9 cellular contexts compared by ENCODE assay signal in the genomic region with DNA sequence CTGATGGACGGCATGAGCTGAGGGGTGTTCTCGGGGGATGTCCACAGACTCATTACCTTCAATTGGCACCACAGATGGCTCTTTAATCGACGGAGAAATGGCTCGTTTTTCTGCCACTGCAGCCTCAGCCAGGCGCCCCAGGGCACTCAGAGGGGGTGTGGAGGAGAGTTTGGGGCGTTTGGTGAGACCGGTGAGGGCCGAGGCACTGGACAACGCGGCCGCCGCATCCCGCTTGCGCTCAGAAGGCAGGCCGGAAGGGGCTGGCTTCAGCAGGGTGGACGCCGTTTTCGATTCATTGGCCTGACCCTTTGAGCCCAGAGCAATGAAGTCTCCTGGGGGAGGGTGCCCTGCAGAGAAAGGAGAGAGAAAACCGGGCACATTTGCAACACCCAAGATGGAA. TPM values are rescaled to one million over a fixed set of nuclear protein-coding genes. Genes with fewer than 3 reads are reported as not detected.
DNase-seq lines count a peak whose midpoint lies in the region; TF ChIP-seq lines count a peak whose summit lies in the region.
"Had no signal": no experiment of that assay in that cellular context is flagged by ENCODE, and none has a peak within 500 bp of the region (broad histone marks: within the 10 kb centered on the region; RNA-seq: fewer than 3 reads in every experiment).

No MANE protein-coding gene starts in this region.

- TF ChIP-seq CTCF in Calu3 (IDR thresholded peaks at IDR 0.05; ENCODE audit: unreplicated experiment) (no peak), OCI-LY7 (conservative IDR thresholded peaks at IDR 0.05; ENCODE audit: low read length) (no peak), endothelial cell (IDR thresholded peaks at IDR 0.05; ENCODE audit: unreplicated experiment) (no peak), osteoblast (IDR thresholded peaks at IDR 0.05; ENCODE audit: extremely low read depth, low read depth, low read length) (no peak)

- no peaks in the 10 kb centered on the region for H3K9me3 Mint-ChIP-seq in Calu3 (ENCODE audit: low read depth, unreplicated experiment)
- no peaks in the 10 kb centered on the region for H3K9me3 Mint-ChIP-seq in endothelial cell (ENCODE audit: unreplicated experiment)

- H3K9me3 ChIP-seq in OCI-LY7 (ENCODE audit: low read length) (no peaks in the 10 kb centered on the region), osteoblast (ENCODE audit: low read depth, low read length) (no peaks in the 10 kb centered on the region)

- H3K4me1 ChIP-seq in OCI-LY7 (ENCODE audit: insufficient read depth, low read length, poor library complexity, severe bottlenecking), result peaks cover 35% of the 10 kb centered on the region
- peaks cover 15% of the 10 kb centered on the region for H3K4me1 ChIP-seq in osteoblast (ENCODE audit: insufficient read depth, low read length)

- H3K27ac ChIP-seq in OCI-LY7 (ENCODE audit: low read depth, low read length, poor library complexity, severe bottlenecking) (no peak overlapping the region), osteoblast (ENCODE audit: low read depth, low read length) (no peak overlapping the region)

- H3K36me3 Mint-ChIP-seq in Calu3 (ENCODE audit: insufficient read depth, unreplicated experiment) (peaks cover 76% of the 10 kb centered on the region), endothelial cell (ENCODE audit: low read depth, unreplicated experiment) (peaks cover 22% of the 10 kb centered on the region)

- H3K4me3 ChIP-seq in OCI-LY7 (ENCODE audit: low read depth, low read length, poor library complexity, severe bottlenecking) (peak overlapping the region; percentile 100), osteoblast (ENCODE audit: insufficient read depth, low read length) (peak overlapping the region; percentile 93)

- H3K4me3 Mint-ChIP-seq in Calu3 (ENCODE audit: low read depth, unreplicated experiment), result peak overlapping the region; percentile 88
- peak overlapping the region; percentile 98 for H3K4me3 Mint-ChIP-seq in endothelial cell (ENCODE audit: unreplicated experiment)

- H3K27me3 Mint-ChIP-seq in Calu3 (ENCODE audit: unreplicated experiment) (no peaks in the 10 kb centered on the region), endothelial cell (ENCODE audit: unreplicated experiment) (peaks cover 5% of the 10 kb centered on the region)

- H3K79me2 ChIP-seq in OCI-LY7 (ENCODE audit: insufficient read depth, low read depth, low read length) (peaks cover 35% of the 10 kb centered on the region), osteoblast (ENCODE audit: insufficient read depth, low read length) (peaks cover 41% of the 10 kb centered on the region)

- H3K36me3 ChIP-seq in OCI-LY7 (ENCODE audit: insufficient read depth, low read length) (peaks cover 52% of the 10 kb centered on the region), osteoblast (ENCODE audit: insufficient read depth, low read length) (peaks cover 29% of the 10 kb centered on the region)

- BruUV-seq in Calu3 (replicated peaks; lab: Mats Ljungman, UMichigan), result no TSS peak
- BruUV-seq in OCI-LY7 (replicated peaks; lab: Mats Ljungman, UMichigan), result no TSS peak

- POLR2A ChIA-PET in OCI-LY7 (lab: Charles Lee), result no interaction called here

- intact Hi-C loops in Calu3 (cut with micrococcal nuclease; ENCODE audit: unreplicated experiment) (no loop called here), OCI-LY7 (cut with micrococcal nuclease; ENCODE audit: unreplicated experiment) (no loop called here)

- peaks cover 33% of the 10 kb centered on the region for H3K4me1 Mint-ChIP-seq in Calu3 (ENCODE audit: low read depth, unreplicated experiment)
- H3K4me1 Mint-ChIP-seq in endothelial cell (ENCODE audit: unreplicated experiment), result peaks cover 12% of the 10 kb centered on the region

- DNase-seq in Calu3, result no peak
- no peak for DNase-seq in OCI-LY7 (ENCODE audit: low spot score)
- DNase-seq in endothelial cell (ENCODE audit: low spot score), result no peak
- no peak for DNase-seq in osteoblast (ENCODE audit: insufficient read length, low spot score, missing footprints)
- DNase-seq in HPDE6-E6E7 (ENCODE audit: extremely low spot score), result no peak
- no peak for DNase-seq in MV-4-11 (lab: John Stamatoyannopoulos, UW)
- no peak for DNase-seq in OCI-M2 (lab: John Stamatoyannopoulos, UW; ENCODE audit: unreplicated experiment)
- DNase-seq in ureter (ENCODE audit: low spot score), result no peak
- DNase-seq: stimulated activated naive CD4-positive, alpha-beta T cell had no signal

- H3K4me2 ChIP-seq in OCI-LY7 (ENCODE audit: low read length) (peak overlapping the region; percentile 90), osteoblast (ENCODE audit: insufficient read depth, low read length) (peak overlapping the region; percentile 97)

- H3K27ac Mint-ChIP-seq in Calu3 (ENCODE audit: unreplicated experiment), result peak overlapping the region; percentile 67
- H3K27ac Mint-ChIP-seq in endothelial cell (ENCODE audit: unreplicated experiment), result no peak overlapping the region

- H3K27me3 ChIP-seq in osteoblast (ENCODE audit: insufficient read depth, low read length), result no peaks in the 10 kb centered on the region

- no peak overlapping the region for H2AFZ ChIP-seq in OCI-LY7 (ENCODE audit: low read length)
- no peak overlapping the region for H2AFZ ChIP-seq in osteoblast (ENCODE audit: low read length)

- H4K20me1 ChIP-seq in OCI-LY7 (ENCODE audit: insufficient read depth, low read length) (peaks cover 5% of the 10 kb centered on the region; the same call in 1 of the 2 replicates), osteoblast (ENCODE audit: insufficient read depth, low read length) (peaks cover 27% of the 10 kb centered on the region)

- CTCF ChIA-PET in Calu3 (lab: Charles Lee) (interaction anchor here (2.6 kb wide), 1 partner anchor 53 kb away, joined by 17 read pairs; the partner anchor contains the start of gene TMEM184A), OCI-LY7 (lab: Charles Lee; ENCODE audit: unreplicated experiment) (no interaction called here)

- no peaks in the 10 kb centered on the region for H3K9me2 ChIP-seq in OCI-LY7 (ENCODE audit: insufficient read depth, low read length)

RNA-seq across cellular contexts. Expression of gene INTS1, which starts 1.3 kb away (rescaled TPM):
- total RNA-seq in Calu3 (2022) (177 and 192 TPM in 2 replicates), OCI-LY7 (2022) (187 and 188 TPM in 2 replicates), endothelial cell (ENCODE audit: unreplicated experiment) (109 TPM), osteoblast (53.0 and 66.2 TPM in 2 replicates), ureter (97.5 TPM)
- 61.5 and 83.6 TPM in 2 replicates for total RNA-seq in OCI-LY7 (2014; rRNA removed; shearing (Covaris generic))

RNA-seq across cellular contexts. Expression of gene MAFK, which starts 27.7 kb away (rescaled TPM):
- total RNA-seq in Calu3 (2022) (105 and 113 TPM in 2 replicates), OCI-LY7 (2022) (32.7 and 39.0 TPM in 2 replicates), endothelial cell (ENCODE audit: unreplicated experiment) (3.4 TPM), osteoblast (19.7 and 21.7 TPM in 2 replicates), ureter (34.6 TPM)
- 25.2 and 26.1 TPM in 2 replicates for total RNA-seq in OCI-LY7 (2014; rRNA removed; shearing (Covaris generic))

RNA-seq across cellular contexts. Expression of gene MICALL2, which starts 43.6 kb away (rescaled TPM):
- total RNA-seq in Calu3 (2022), result 162 and 176 TPM in 2 replicates
- total RNA-seq in OCI-LY7 (2014; rRNA removed; shearing (Covaris generic)), result 1.1 and 1.4 TPM in 2 replicates
- total RNA-seq in OCI-LY7 (2022), result 4.5 and 5.5 TPM in 2 replicates
- 25.0 TPM for total RNA-seq in endothelial cell (ENCODE audit: unreplicated experiment)
- 30.4 and 36.5 TPM in 2 replicates for total RNA-seq in osteoblast
- total RNA-seq in ureter, result 54.7 TPM

RNA-seq across cellular contexts. Expression of gene TMEM184A, which starts 53.2 kb away (rescaled TPM):
- total RNA-seq in Calu3 (2022) (61.9 and 75.8 TPM in 2 replicates), OCI-LY7 (2022) (not detected in 2 replicates), endothelial cell (ENCODE audit: unreplicated experiment) (0.21 TPM), osteoblast (under 0.01 TPM in 2 replicates), ureter (142 TPM)
- total RNA-seq in OCI-LY7 (2014; rRNA removed; shearing (Covaris generic)), result 0.19 and 0.77 TPM in 2 replicates
